15 cellular contexts compared by ENCODE assay signal in the genomic region with DNA sequence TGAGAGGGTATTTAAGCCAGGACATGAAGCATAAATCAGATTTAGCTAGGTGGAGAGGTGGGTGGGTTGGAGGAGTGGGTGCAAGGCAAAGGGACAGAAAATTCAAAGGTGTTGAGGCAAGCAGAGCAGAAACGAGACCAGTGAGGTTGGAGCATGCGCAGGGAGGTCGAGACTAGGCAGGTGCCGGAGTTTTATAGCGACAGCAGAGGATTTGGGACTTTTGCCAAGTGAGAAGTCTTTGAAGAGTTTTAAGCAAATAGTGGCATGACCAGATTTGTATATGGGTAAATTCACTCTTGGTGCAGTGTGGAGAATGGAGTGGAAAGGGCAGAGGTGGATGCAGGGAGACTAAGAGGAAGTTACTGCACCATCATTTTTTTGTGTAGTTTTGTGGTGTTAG.
DNase-seq lines count a peak whose midpoint lies in the region; ATAC-seq and TF ChIP-seq lines count a peak whose summit lies in the region.
"Had no signal": no experiment of that assay in that cellular context is flagged by ENCODE, and none has a peak within 500 bp of the region (broad histone marks: within the 10 kb centered on the region; RNA-seq: fewer than 3 reads in every experiment).

No MANE protein-coding gene starts in this region.

- H3K27ac Mint-ChIP-seq in activated T-cell treated with anti-CD3 and anti-CD28 coated beads, Interleukin-2, amount 50 U/mL, for 24 hours = peak overlapping the region; percentile 26
- no peak overlapping the region for H3K27ac Mint-ChIP-seq in activated T-cell treated with anti-CD3 and anti-CD28 coated beads, Interleukin-2, amount 50 U/mL, for 72 hours

- no peak overlapping the region for H3K4me3 Mint-ChIP-seq in activated T-cell treated with anti-CD3 and anti-CD28 coated beads, Interleukin-2, amount 50 U/mL, for 24 hours
- no peak overlapping the region for H3K4me3 Mint-ChIP-seq in activated T-cell treated with anti-CD3 and anti-CD28 coated beads, Interleukin-2, amount 50 U/mL, for 72 hours

- WGBS in thyroid gland, 2 donors = 39 to 52% methylated on average over 5 of the region's 5 CpGs

- H3K36me3 ChIP-seq in colonic mucosa (no peaks in the 10 kb centered on the region), thyroid gland (no peaks in the 10 kb centered on the region)

- peaks cover 57% of the 10 kb centered on the region for H3K4me1 Mint-ChIP-seq in activated T-cell treated with anti-CD3 and anti-CD28 coated beads, Interleukin-2, amount 50 U/mL, for 24 hours (ENCODE audit: low read depth)
- peaks cover 56% of the 10 kb centered on the region for H3K4me1 Mint-ChIP-seq in activated T-cell treated with anti-CD3 and anti-CD28 coated beads, Interleukin-2, amount 50 U/mL, for 72 hours (ENCODE audit: low read depth)

- intact Hi-C loops in colonic mucosa (cut with DNase I) (no loop called here), thyroid gland (cut with DNase I) (loop anchor here (2.0 to 10.0 kb wide), 2 partner anchors 142 to 232 kb away; a partner anchor contains a TSS)

- H3K9me3 ChIP-seq in colonic mucosa (no peaks in the 10 kb centered on the region), thyroid gland (no peaks in the 10 kb centered on the region)
- H3K9me3 ChIP-seq: heart left ventricle, SK-N-SH had no signal

- peaks cover 52% of the 10 kb centered on the region for H3K36me3 Mint-ChIP-seq in activated T-cell treated with anti-CD3 and anti-CD28 coated beads, Interleukin-2, amount 50 U/mL, for 24 hours (ENCODE audit: low read depth)
- H3K36me3 Mint-ChIP-seq in activated T-cell treated with anti-CD3 and anti-CD28 coated beads, Interleukin-2, amount 50 U/mL, for 72 hours (ENCODE audit: insufficient read depth in 2 of 2) = peaks cover 2 to 12% of the 10 kb centered on the region in 2 donors

- H3K9ac ChIP-seq in colonic mucosa (ENCODE audit: low read depth in 2 of 2, low read length in 2 of 2) = no peak overlapping the region
- H3K9ac ChIP-seq: SK-N-SH had no signal

- no peak for ATAC-seq in activated T-cell treated with anti-CD3 and anti-CD28 coated beads, Interleukin-2, amount 50 U/mL, for 72 hours (replicated peaks in 1 of 2)
- no peak for ATAC-seq in GM21360 (IDR thresholded peaks at IDR 0.05; ENCODE audit: unreplicated experiment)
- ATAC-seq in HG02678 (IDR thresholded peaks at IDR 0.05; ENCODE audit: unreplicated experiment) = no peak
- ATAC-seq: heart left ventricle had no signal

- H3K4me3 ChIP-seq in colonic mucosa (no peak overlapping the region), thyroid gland (replicated peaks in 1 of 3) (no peak overlapping the region)
- H3K4me3 ChIP-seq: heart left ventricle had no signal

- no peaks in the 10 kb centered on the region for H3K9me3 Mint-ChIP-seq in activated T-cell treated with anti-CD3 and anti-CD28 coated beads, Interleukin-2, amount 50 U/mL, for 24 hours
- H3K9me3 Mint-ChIP-seq in activated T-cell treated with anti-CD3 and anti-CD28 coated beads, Interleukin-2, amount 50 U/mL, for 72 hours = no peaks in the 10 kb centered on the region

- TF ChIP-seq CTCF in colonic mucosa (IDR thresholded peaks at IDR 0.05) (no peak), thyroid gland (IDR thresholded peaks at IDR 0.05) (no peak)

- peaks cover 4% of the 10 kb centered on the region for H3K4me1 ChIP-seq in colonic mucosa
- peaks cover 19 to 45% of the 10 kb centered on the region in 2 donors for H3K4me1 ChIP-seq in thyroid gland

- H3K27ac ChIP-seq in colonic mucosa (no peak overlapping the region), thyroid gland (peak overlapping the region in 1 of 3 donors; percentile 17)
- H3K27ac ChIP-seq: heart left ventricle had no signal

- no peak for TF ChIP-seq POLR2A in thyroid gland (IDR thresholded peaks at IDR 0.05)

- no peak for DNase-seq in activated T-cell treated with anti-CD3 and anti-CD28 coated beads, Interleukin-2, amount 50 U/mL, for 24 hours
- no peak for DNase-seq in activated T-cell treated with anti-CD3 and anti-CD28 coated beads, Interleukin-2, amount 50 U/mL, for 72 hours
- DNase-seq in NCI-H1092 (lab: John Stamatoyannopoulos, UW) = peak; percentile 7
- DNase-seq in colonic mucosa = peak; percentile 65
- peak; percentile 35 to 54 for DNase-seq in thyroid gland
- DNase-seq in KBM-7 = no peak
- DNase-seq: amygdala; heart left ventricle; kidney; NCI-H1417; NK-92 treated with Interleukin-12 subunit alpha and Interleukin-12 subunit beta, amount 100 ng/mL, for 24 hours; SK-N-SH; stimulated activated CD4-positive, alpha-beta T cell treated with anti-CD3 and anti-CD28 coated beads, Interleukin-12 subunit alpha, Interleukin-12 subunit beta, amount 100 ng/mL, for 4 hours had no signal

- in situ Hi-C loops in KBM-7 (cut with MboI; ENCODE audit: low pct_unique_long_range_greater_than_20kb, low sequenced_read_pairs) = loop anchor here (25.0 kb wide), 1 partner anchor 415 kb away; no protein-coding TSS in a partner anchor

- H3K27me3 Mint-ChIP-seq in activated T-cell treated with anti-CD3 and anti-CD28 coated beads, Interleukin-2, amount 50 U/mL, for 24 hours = no peaks in the 10 kb centered on the region
- H3K27me3 Mint-ChIP-seq in activated T-cell treated with anti-CD3 and anti-CD28 coated beads, Interleukin-2, amount 50 U/mL, for 72 hours (ENCODE audit: low read depth) = no peaks in the 10 kb centered on the region

- H3K27me3 ChIP-seq in colonic mucosa = no peaks in the 10 kb centered on the region
- no peaks in the 10 kb centered on the region for H3K27me3 ChIP-seq in thyroid gland
- H3K27me3 ChIP-seq: heart left ventricle had no signal

Comparison
In these comparisons a context has a peak if more than half of its experiments do, and no peak if none do; other contexts are left out.
1. DNase-seq: peak in NCI-H1092 (single experiment), colonic mucosa (single experiment) and thyroid gland (2 of 2); none in activated T-cell treated with anti-CD3 and anti-CD28 coated beads, Interleukin-2, amount 50 U/mL, for 24 hours (single experiment), activated T-cell treated with anti-CD3 and anti-CD28 coated beads, Interleukin-2, amount 50 U/mL, for 72 hours (0 of 2) and KBM-7 (single experiment).